In genomic region chr9:123513554-123513953, GRCh38 we compare ENCODE assay signal across 17 cellular contexts.
DNase-seq lines count a peak whose midpoint lies in the region; ATAC-seq, FAIRE-seq and TF ChIP-seq lines count a peak whose summit lies in the region.
"Had no signal": no experiment of that assay in that cellular context is flagged by ENCODE, and none has a peak within 500 bp of the region (broad histone marks: within the 10 kb centered on the region; RNA-seq: fewer than 3 reads in every experiment).

No MANE protein-coding gene starts in this region.

- H2AK5ac ChIP-seq in H1 (ENCODE audit: low read depth, low read length) (no peak overlapping the region), trophoblast cell (ENCODE audit: low read length) (no peak overlapping the region)

- H3K23ac ChIP-seq in H1 (ENCODE audit: insufficient read length) (no peak overlapping the region), trophoblast cell (ENCODE audit: low read length) (no peak overlapping the region)

- H2AFZ ChIP-seq in H1 (ENCODE audit: low read length) (no peak overlapping the region), trophoblast cell (ENCODE audit: insufficient read depth, low read length, poor library complexity) (no peak overlapping the region)
- H2AFZ ChIP-seq: GM23248 had no signal

- H4K8ac ChIP-seq in H1 (ENCODE audit: extremely low read depth, insufficient read depth, low read length): no peak overlapping the region
- H4K8ac ChIP-seq in trophoblast cell (ENCODE audit: low read depth, low read length): no peak overlapping the region

- TF ChIP-seq POLR2A in H1 (IDR thresholded peaks at IDR 0.05; ENCODE audit: control extremely low read depth in 1 of 2, low read depth in 2 of 2, low read length in 2 of 2): no peak

- no peak overlapping the region; the same call in 1 of the 2 replicates for H3K18ac ChIP-seq in H1 (ENCODE audit: extremely low read depth, low read length)
- no peak overlapping the region for H3K18ac ChIP-seq in trophoblast cell (ENCODE audit: low read length)

- POLR2A ChIA-PET in H1 (lab: Charles Lee; ENCODE audit: partially characterized antibody): interaction anchor here (1.1 kb wide), 1 partner anchor 23 kb away, joined by 3 read pairs; no protein-coding TSS in a partner anchor

- no peak overlapping the region for H3K9ac ChIP-seq in H1 (replicated peaks in 1 of 4; ENCODE audit: extremely low read depth in 1 of 4, low read depth in 3 of 4, low read length in 3 of 4)
- H3K9ac ChIP-seq in trophoblast cell (ENCODE audit: low read length): no peak overlapping the region
- H3K9ac ChIP-seq: BLaER1, GM23248 had no signal

- H3K27me3 ChIP-seq in H1 (replicated peaks in 1 of 4; ENCODE audit: control insufficient read depth in 3 of 4, extremely low read depth in 1 of 4, insufficient read depth in 3 of 4, low read length in 3 of 4) (no peaks in the 10 kb centered on the region), trophoblast cell (ENCODE audit: insufficient read depth, low read length) (no peaks in the 10 kb centered on the region)
- H3K27me3 ChIP-seq: BLaER1 had no signal

- H3K27ac ChIP-seq in H1 (ENCODE audit: low read depth, low read length) (no peak overlapping the region), trophoblast cell (ENCODE audit: low read depth, low read length) (no peak overlapping the region)
- H3K27ac ChIP-seq: BLaER1, GM23248 had no signal

- 100% methylated on average over 2 of the region's 2 CpGs; no CpG with 5 or more reads in 1 of the 2 experiments for WGBS in H1 (ENCODE audit: extremely low coverage in 1 of 2, insufficient coverage in 1 of 2, insufficient read length in 1 of 2, insufficient replicate concordance in 2 of 2, low coverage in 1 of 2, low lambda C conversion rate in 2 of 2, missing lambda C conversion rate in 1 of 2), 2 experiments
- no CpG with 5 or more reads among the region's 2 CpGs for WGBS in trophoblast cell (ENCODE audit: extremely low coverage, insufficient coverage, insufficient read length)

- H3K23me2 ChIP-seq in H1 (ENCODE audit: low read depth, low read length): no peaks in the 10 kb centered on the region

- no peaks in the 10 kb centered on the region for H3K9me3 ChIP-seq in H1 (ENCODE audit: insufficient read depth in 2 of 2, low read depth in 1 of 2, low read length in 1 of 2)
- H3K9me3 ChIP-seq in trophoblast cell (ENCODE audit: insufficient read depth, low read depth, low read length): no peaks in the 10 kb centered on the region
- H3K9me3 ChIP-seq: BLaER1 had no signal

- no peak overlapping the region for H3K14ac ChIP-seq in H1 (ENCODE audit: insufficient read length)
- no peak overlapping the region for H3K14ac ChIP-seq in trophoblast cell (ENCODE audit: low read length)

- H3K36me3 ChIP-seq in H1 (ENCODE audit: control insufficient read depth in 2 of 4, insufficient read depth in 4 of 4, low read length in 3 of 4): no peaks in the 10 kb centered on the region
- no peaks in the 10 kb centered on the region for H3K36me3 ChIP-seq in trophoblast cell (ENCODE audit: control insufficient read depth in 1 of 2, insufficient read depth in 2 of 2, low read length in 2 of 2)

- no peak overlapping the region for H4K5ac ChIP-seq in H1 (ENCODE audit: insufficient read length, low read depth, low read length)

- FAIRE-seq in H1 (lab: Jason Lieb, UNC): no peak
- no peak for FAIRE-seq in D721Med (lab: Jason Lieb, UNC)
- FAIRE-seq: GM18507 had no signal

- H4K20me1 ChIP-seq in H1 (replicated peaks in 1 of 2; ENCODE audit: control insufficient read depth in 1 of 2, insufficient read depth in 2 of 2, low read length in 2 of 2): peaks cover 0 to 4% of the 10 kb centered on the region in 2 experiments
- H4K20me1 ChIP-seq: BLaER1 had no signal

- no peak overlapping the region for H3K56ac ChIP-seq in H1 (replicated peaks; ENCODE audit: insufficient read length, low read depth, low read length)

- H4K91ac ChIP-seq in H1 (replicated peaks; ENCODE audit: insufficient read length, low read length) (no peak overlapping the region), trophoblast cell (ENCODE audit: low read depth, low read length) (no peak overlapping the region)

- H2BK5ac ChIP-seq in H1 (ENCODE audit: low read depth, low read length) (no peak overlapping the region), trophoblast cell (ENCODE audit: low read depth, low read length, poor library complexity) (no peak overlapping the region)

- no peak overlapping the region for H2BK20ac ChIP-seq in H1 (ENCODE audit: low read length)

- no peak overlapping the region for H3K4me3 ChIP-seq in LNCaP clone FGC (ENCODE audit: low read depth, low read length)
- no peak overlapping the region for H3K4me3 ChIP-seq in H1 (ENCODE audit: extremely low read depth in 1 of 4, insufficient read depth in 2 of 4, low read depth in 3 of 4, low read length in 4 of 4)
- H3K4me3 ChIP-seq in trophoblast cell (ENCODE audit: low read depth, low read length): no peak overlapping the region
- H3K4me3 ChIP-seq: BLaER1, GM23248 had no signal

- H3K4ac ChIP-seq in H1 (replicated peaks; ENCODE audit: insufficient read length, low read depth, low read length) (no peak overlapping the region), trophoblast cell (ENCODE audit: low read depth, low read length) (no peak overlapping the region)

- DNase-seq in DMS53 (lab: John Stamatoyannopoulos, UW) (peak; percentile 43), LNCaP clone FGC (ENCODE audit: low read depth) (peak; percentile 6), H1 (ENCODE audit: low read depth in 1 of 2, low spot score in 2 of 2) (no peak), trophoblast cell (peak; percentile 43 to 83), NCI-H526 treated with DMSO at 0.1 percent for 48 hours (lab: John Stamatoyannopoulos, UW) (no peak), D721Med (ENCODE audit: insufficient read length, low spot score) (no peak)
- DNase-seq: 8988T; AML-193; CD4-positive, CD25-positive, alpha-beta regulatory T cell; DND-41; GF-D8; GM23248; H7; IMR-90 had no signal

- H4K12ac ChIP-seq in trophoblast cell (ENCODE audit: low read depth, low read length): no peak overlapping the region

- H3K4me1 ChIP-seq in H1 (replicated peaks in 1 of 4; ENCODE audit: control insufficient read depth in 3 of 4, insufficient read depth in 4 of 4, low read length in 3 of 4) (no peaks in the 10 kb centered on the region; a peak in 2 of 7 replicates), trophoblast cell (ENCODE audit: control insufficient read depth in 1 of 2, insufficient read depth in 2 of 2, low read length in 2 of 2) (peaks cover 15 to 17% of the 10 kb centered on the region in 2 experiments)

- no peak for TF ChIP-seq EP300 in H1 (IDR thresholded peaks at IDR 0.05; ENCODE audit: borderline replicate concordance in 1 of 2, low read depth in 2 of 2, low read length in 2 of 2)

- no peak for ATAC-seq in HG03196 (IDR thresholded peaks at IDR 0.05; ENCODE audit: unreplicated experiment)

- TF ChIP-seq CTCF in LNCaP clone FGC (IDR thresholded peaks at IDR 0.05; ENCODE audit: control insufficient read depth, extremely low read depth, insufficient read depth): no peak
- TF ChIP-seq CTCF in H1 (IDR thresholded peaks at IDR 0.05; ENCODE audit: control extremely low read depth in 1 of 3, insufficient read depth in 1 of 3, low read depth in 1 of 3, low read length in 3 of 3): no peak
- no peak for TF ChIP-seq CTCF in D721Med (IDR thresholded peaks at IDR 0.05; ENCODE audit: insufficient read depth, missing control alignments)

- H2BK12ac ChIP-seq in H1 (ENCODE audit: low read depth, low read length) (0 out of 2 replicates have a peak overlapping the region, but pooled peaks have one; percentile 17), trophoblast cell (ENCODE audit: low read length) (no peak overlapping the region)

- no peak for TF ChIP-seq RAD21 in H1 (IDR thresholded peaks at IDR 0.05 in 1 of 2, conservative IDR thresholded peaks at IDR 0.05 in 1 of 2; ENCODE audit: low read depth in 2 of 2, low read length in 2 of 2)

- H3K79me2 ChIP-seq in H1 (ENCODE audit: control insufficient read depth in 1 of 2, insufficient read depth in 2 of 2, low read length in 2 of 2) (no peaks in the 10 kb centered on the region), trophoblast cell (ENCODE audit: control insufficient read depth, insufficient read depth, low read length, poor library complexity) (no peaks in the 10 kb centered on the region)

- CTCF ChIA-PET in H1 (lab: Charles Lee; ENCODE audit: partially characterized antibody): interaction anchor here (1.2 to 1.5 kb wide), 2 partner anchors 111 to 447 kb away, joined by 4 read pairs; no protein-coding TSS in a partner anchor

- no peak overlapping the region for H3K4me2 ChIP-seq in H1 (ENCODE audit: insufficient read depth in 1 of 2, low read depth in 2 of 2, low read length in 2 of 2)
- H3K4me2 ChIP-seq in trophoblast cell (ENCODE audit: low read length): no peak overlapping the region
- H3K4me2 ChIP-seq: BLaER1 had no signal

- H2BK120ac ChIP-seq in H1 (replicated peaks; ENCODE audit: low read depth, low read length): no peak overlapping the region
- no peak overlapping the region for H2BK120ac ChIP-seq in trophoblast cell (ENCODE audit: insufficient read depth, low read length, poor library complexity)

- no peak overlapping the region for H2BK15ac ChIP-seq in H1 (ENCODE audit: low read length)

- H3K79me1 ChIP-seq in H1 (ENCODE audit: low read depth, low read length) (no peaks in the 10 kb centered on the region), trophoblast cell (ENCODE audit: low read length) (no peaks in the 10 kb centered on the region)

TF ChIP-seq in H1, 55 proteins besides CTCF, POLR2A, EP300 and RAD21 (continues in another document):
- TF ChIP-seq SIX5 (IDR thresholded peaks at IDR 0.05; ENCODE audit: low read depth, low read length): no peak
- TF ChIP-seq GTF2F1 (IDR thresholded peaks at IDR 0.05; ENCODE audit: borderline replicate concordance, low read depth, low read length): no peak
- TF ChIP-seq SAP30 (IDR thresholded peaks at IDR 0.05; ENCODE audit: insufficient read depth, insufficient replicate concordance, low read length): no peak
- no peak for TF ChIP-seq TCF12 (IDR thresholded peaks at IDR 0.05; ENCODE audit: low read depth, low read length)
- no peak for TF ChIP-seq RXRA (IDR thresholded peaks at IDR 0.05; ENCODE audit: insufficient read depth, low read depth, low read length)
- TF ChIP-seq CREB1 (IDR thresholded peaks at IDR 0.05): no peak
- TF ChIP-seq GABPA (IDR thresholded peaks at IDR 0.05; ENCODE audit: borderline replicate concordance, insufficient read depth, low read length): no peak
- TF ChIP-seq CBX8 (IDR thresholded peaks at IDR 0.05; ENCODE audit: borderline replicate concordance, low read depth, low read length): no peak
- no peak for TF ChIP-seq CHD1 (IDR thresholded peaks at IDR 0.05; ENCODE audit: low read depth, low read length)
- TF ChIP-seq JUN (IDR thresholded peaks at IDR 0.05; ENCODE audit: low read depth, low read length): no peak
- TF ChIP-seq BACH1 (IDR thresholded peaks at IDR 0.05; ENCODE audit: low read length): no peak
- TF ChIP-seq E2F6 (IDR thresholded peaks at IDR 0.05): no peak

Comparison
In these comparisons a context has a peak if more than half of its experiments do, and no peak if none do; other contexts are left out.
1. DNase-seq: peak in DMS53 (single experiment), LNCaP clone FGC (single experiment) and trophoblast cell (2 of 2); none in H1 (0 of 2), NCI-H526 treated with DMSO at 0.1 percent for 48 hours (single experiment) and D721Med (single experiment).